Comparison of ENCODE assay signal across 1 cellular context in the genomic region with DNA sequence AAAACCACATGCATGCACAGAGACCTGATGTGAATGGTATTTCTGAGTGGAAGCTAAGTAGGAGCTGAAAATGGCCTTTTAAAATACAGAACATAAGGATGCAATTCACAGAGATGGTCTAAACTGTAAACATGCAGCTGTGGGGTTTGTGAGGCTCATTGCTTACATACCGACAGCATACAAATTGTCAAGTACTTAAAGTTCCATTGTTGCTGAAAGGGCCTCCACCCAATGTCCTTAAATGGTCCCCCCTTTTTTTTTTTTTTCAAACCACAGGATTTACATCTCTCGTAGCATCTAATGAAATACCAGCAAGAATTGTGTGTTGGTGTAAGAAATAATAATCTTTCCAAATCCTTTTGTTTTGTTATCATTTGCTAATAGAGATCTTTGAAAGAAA.
TF ChIP-seq lines count a peak whose summit lies in the region.

No MANE protein-coding gene starts in this region.

TF ChIP-seq in GM23338, 12 proteins besides CTCF, POLR2A, EP300 and RAD21:
- no peak for TF ChIP-seq POLR2AphosphoS5 (IDR thresholded peaks at IDR 0.05; ENCODE audit: low read depth)
- no peak for TF ChIP-seq CREB1 (CRISPR knock-in tag; IDR thresholded peaks at IDR 0.05; ENCODE audit: low read depth)
- peak; percentile 59; the same call in 1 of the 2 replicates for TF ChIP-seq NANOG (IDR thresholded peaks at IDR 0.05; ENCODE audit: borderline replicate concordance)
- TF ChIP-seq JUNB (IDR thresholded peaks at IDR 0.05; ENCODE audit: unreplicated experiment): no peak
- TF ChIP-seq EZH2 (IDR thresholded peaks at IDR 0.05; ENCODE audit: low read depth, unreplicated experiment): no peak
- no peak for TF ChIP-seq STAT1 (IDR thresholded peaks at IDR 0.05; ENCODE audit: unreplicated experiment)
- no peak for TF ChIP-seq ZNF114 (CRISPR knock-in tag; IDR thresholded peaks at IDR 0.05)
- no peak for TF ChIP-seq EZH2phosphoT487 (IDR thresholded peaks at IDR 0.05; ENCODE audit: unreplicated experiment)
